18 cellular contexts compared by ENCODE assay signal in genomic region chr3:55647675-55648074, GRCh38.
A peak's percentile ranks its signal among the peaks of the same experiment; 100 is the strongest.
DNase-seq lines count a peak whose midpoint lies in the region; ATAC-seq, FAIRE-seq and TF ChIP-seq lines count a peak whose summit lies in the region.
"Had no signal": no experiment of that assay in that cellular context is flagged by ENCODE, and none has a peak within 500 bp of the region (broad histone marks: within the 10 kb centered on the region; RNA-seq: fewer than 3 reads in every experiment).

No MANE protein-coding gene starts in this region.

- DNase-seq in SK-N-SH (peak; percentile 14), keratinocyte (ENCODE audit: low read depth, low spot score) (no peak), trophoblast cell (no peak), mammary epithelial cell (no peak), DMS153 treated with DMSO at 0.1 percent for 48 hours (lab: John Stamatoyannopoulos, UW; ENCODE audit: unreplicated experiment) (no peak)
- DNase-seq: CD8-positive, alpha-beta T cell; DMS79; NCI-H1105 treated with DMSO at 0.1 percent for 48 hours; NCI-H187; NCI-H510A treated with DMSO at 0.1 percent for 48 hours had no signal

- no peak overlapping the region for H2AK5ac ChIP-seq in trophoblast cell (ENCODE audit: low read length)

- no peak overlapping the region for H2AFZ ChIP-seq in SK-N-SH (ENCODE audit: low read depth)
- H2AFZ ChIP-seq in keratinocyte (ENCODE audit: control insufficient read depth, low read length): peak overlapping the region; percentile 31
- no peak overlapping the region for H2AFZ ChIP-seq in trophoblast cell (ENCODE audit: insufficient read depth, low read length, poor library complexity)
- H2AFZ ChIP-seq in mammary epithelial cell (ENCODE audit: low read depth, low read length): no peak overlapping the region

- H3F3A ChIP-seq in SK-N-SH (replicated peaks; ENCODE audit: insufficient read depth): no peaks in the 10 kb centered on the region

- in situ Hi-C loops in mammary epithelial cell (cut with MboI; ENCODE audit: low sequenced_read_pairs in 2 of 2): no loop called here

- no peaks in the 10 kb centered on the region for H3K36me3 ChIP-seq in SK-N-SH (replicated peaks in 1 of 2; ENCODE audit: control insufficient read depth in 1 of 2, insufficient read depth in 2 of 2, low read length in 1 of 2)
- H3K36me3 ChIP-seq in keratinocyte (ENCODE audit: control insufficient read depth in 2 of 2, extremely low read depth in 1 of 2, insufficient read depth in 2 of 2, low read length in 2 of 2): no peaks in the 10 kb centered on the region
- H3K36me3 ChIP-seq in trophoblast cell (ENCODE audit: control insufficient read depth in 1 of 2, insufficient read depth in 2 of 2, low read length in 2 of 2): no peaks in the 10 kb centered on the region
- no peaks in the 10 kb centered on the region for H3K36me3 ChIP-seq in mammary epithelial cell (ENCODE audit: insufficient read depth, low read length)
- H3K36me3 ChIP-seq: BLaER1 had no signal

- no peaks in the 10 kb centered on the region for H3K9me1 ChIP-seq in keratinocyte (ENCODE audit: control insufficient read depth, extremely low read depth, insufficient read depth, low read length)

- no peak overlapping the region for H3K4ac ChIP-seq in trophoblast cell (ENCODE audit: low read depth, low read length)

- H3K4me3 ChIP-seq in SK-N-SH (ENCODE audit: low read depth in 2 of 2, low read length in 1 of 2) (no peak overlapping the region), keratinocyte (ENCODE audit: control insufficient read depth in 2 of 3, extremely low read depth in 1 of 3, insufficient read depth in 2 of 3, low read depth in 1 of 3, low read length in 3 of 3) (no peak overlapping the region), trophoblast cell (ENCODE audit: low read depth, low read length) (no peak overlapping the region), mammary epithelial cell (replicated peaks in 1 of 3; ENCODE audit: insufficient read depth in 1 of 3, low read depth in 2 of 3, low read length in 3 of 3) (no peak overlapping the region)
- H3K4me3 ChIP-seq: BLaER1 had no signal

- H3K27me3 ChIP-seq in SK-N-SH (ENCODE audit: insufficient read depth) (no peaks in the 10 kb centered on the region), keratinocyte (ENCODE audit: control insufficient read depth, extremely low read depth, insufficient read depth, low read length) (no peaks in the 10 kb centered on the region), trophoblast cell (ENCODE audit: insufficient read depth, low read length) (no peaks in the 10 kb centered on the region), mammary epithelial cell (ENCODE audit: insufficient read depth, low read length) (no peaks in the 10 kb centered on the region)
- H3K27me3 ChIP-seq: BLaER1 had no signal

- no peaks in the 10 kb centered on the region; a peak in 1 of 4 replicates for H3K4me1 ChIP-seq in SK-N-SH (ENCODE audit: control insufficient read depth in 1 of 2, insufficient read depth in 2 of 2, low read depth in 1 of 2, low read length in 1 of 2)
- H3K4me1 ChIP-seq in keratinocyte (ENCODE audit: control insufficient read depth, extremely low read depth, insufficient read depth, low read length): peaks cover 3% of the 10 kb centered on the region
- H3K4me1 ChIP-seq in trophoblast cell (ENCODE audit: control insufficient read depth in 1 of 2, insufficient read depth in 2 of 2, low read length in 2 of 2): no peaks in the 10 kb centered on the region
- no peaks in the 10 kb centered on the region for H3K4me1 ChIP-seq in mammary epithelial cell (ENCODE audit: insufficient read depth, low read length)
- H3K4me1 ChIP-seq: BLaER1 had no signal

- H4K20me1 ChIP-seq in SK-N-SH (ENCODE audit: insufficient read depth) (no peaks in the 10 kb centered on the region), keratinocyte (ENCODE audit: control insufficient read depth, extremely low read depth, insufficient read depth, low read length) (no peaks in the 10 kb centered on the region), mammary epithelial cell (ENCODE audit: insufficient read depth, low read length) (no peaks in the 10 kb centered on the region)
- H4K20me1 ChIP-seq: BLaER1 had no signal

- H3K14ac ChIP-seq in trophoblast cell (ENCODE audit: low read length): no peak overlapping the region

- no peaks in the 10 kb centered on the region for H3K9me2 ChIP-seq in SK-N-SH

- H2BK5ac ChIP-seq in trophoblast cell (ENCODE audit: low read depth, low read length, poor library complexity): no peak overlapping the region

- TF ChIP-seq EP300 in SK-N-SH (IDR thresholded peaks at IDR 0.05; ENCODE audit: borderline replicate concordance in 1 of 2, low read depth in 1 of 2, low read length in 1 of 2): no peak

- no peaks in the 10 kb centered on the region for H3K79me1 ChIP-seq in trophoblast cell (ENCODE audit: low read length)

- H3K27ac ChIP-seq in SK-N-SH (ENCODE audit: low read depth in 2 of 2, low read length in 1 of 2): no peak overlapping the region
- H3K27ac ChIP-seq in keratinocyte (ENCODE audit: control insufficient read depth, insufficient read depth, low read length): no peak overlapping the region
- no peak overlapping the region for H3K27ac ChIP-seq in trophoblast cell (ENCODE audit: low read depth, low read length)
- H3K27ac ChIP-seq in mammary epithelial cell (ENCODE audit: insufficient read depth, low read depth, low read length): no peak overlapping the region
- H3K27ac ChIP-seq: BLaER1, HL-60 had no signal

- 84% methylated on average over 8 of the region's 10 CpGs for WGBS in SK-N-SH (ENCODE audit: low lambda C conversion rate)
- WGBS in trophoblast cell (ENCODE audit: extremely low coverage, insufficient coverage, insufficient read length): no CpG with 5 or more reads among the region's 10 CpGs
- 50% methylated on average over 1 of the region's 10 CpGs for WGBS in mammary epithelial cell (ENCODE audit: low coverage, missing lambda C conversion rate)

- no peak overlapping the region for H4K8ac ChIP-seq in trophoblast cell (ENCODE audit: low read depth, low read length)

- POLR2A ChIA-PET in SK-N-SH (lab: Yijun Ruan, JAX): no interaction called here

- intact Hi-C loops in mammary epithelial cell (cut with micrococcal nuclease): no loop called here

- H3K18ac ChIP-seq in trophoblast cell (ENCODE audit: low read length): no peak overlapping the region

- no peaks in the 10 kb centered on the region for H3K79me2 ChIP-seq in SK-N-SH (ENCODE audit: insufficient read depth)
- H3K79me2 ChIP-seq in keratinocyte (ENCODE audit: control insufficient read depth, insufficient read depth, low read length): no peaks in the 10 kb centered on the region
- no peaks in the 10 kb centered on the region for H3K79me2 ChIP-seq in trophoblast cell (ENCODE audit: control insufficient read depth, insufficient read depth, low read length, poor library complexity)
- no peaks in the 10 kb centered on the region for H3K79me2 ChIP-seq in mammary epithelial cell (ENCODE audit: insufficient read depth, low read length)

- peak overlapping the region; percentile 2 for H4K91ac ChIP-seq in trophoblast cell (ENCODE audit: low read depth, low read length)

- H3K4me2 ChIP-seq in SK-N-SH: no peak overlapping the region
- peak overlapping the region; percentile 14 for H3K4me2 ChIP-seq in keratinocyte (ENCODE audit: control insufficient read depth, extremely low read depth, insufficient read depth, low read depth, low read length)
- H3K4me2 ChIP-seq in trophoblast cell (ENCODE audit: low read length): no peak overlapping the region
- H3K4me2 ChIP-seq in mammary epithelial cell (ENCODE audit: insufficient read depth, low read depth, low read length): no peak overlapping the region
- H3K4me2 ChIP-seq: BLaER1 had no signal

- no peak overlapping the region for H2BK120ac ChIP-seq in trophoblast cell (ENCODE audit: insufficient read depth, low read length, poor library complexity)

- FAIRE-seq in keratinocyte (lab: Jason Lieb, UNC): no peak
- FAIRE-seq: HTR-8/SVneo had no signal

- TF ChIP-seq CTCF in SK-N-SH (IDR thresholded peaks at IDR 0.05) (no peak), keratinocyte (optimal IDR thresholded peaks at IDR 0.05 in 1 of 3, IDR thresholded peaks at IDR 0.05 in 1 of 3, conservative IDR thresholded peaks at IDR 0.05 in 1 of 3; ENCODE audit: extremely low read depth in 1 of 3, insufficient read depth in 2 of 3, low read length in 3 of 3) (no peak), mammary epithelial cell (conservative IDR thresholded peaks at IDR 0.05 in 1 of 2, IDR thresholded peaks at IDR 0.05 in 1 of 2; ENCODE audit: extremely low read depth in 1 of 2, insufficient read depth in 1 of 2, low read depth in 1 of 2, low read length in 2 of 2) (no peak)

- H3K9me3 ChIP-seq in SK-N-SH (no peaks in the 10 kb centered on the region), keratinocyte (ENCODE audit: control insufficient read depth, low read depth, low read length) (no peaks in the 10 kb centered on the region), trophoblast cell (ENCODE audit: insufficient read depth, low read depth, low read length) (no peaks in the 10 kb centered on the region), mammary epithelial cell (replicated peaks; ENCODE audit: insufficient read depth, low read length) (no peaks in the 10 kb centered on the region)
- H3K9me3 ChIP-seq: BLaER1 had no signal

- no peak overlapping the region for H3K23ac ChIP-seq in trophoblast cell (ENCODE audit: low read length)

- no peak overlapping the region for H4K12ac ChIP-seq in trophoblast cell (ENCODE audit: low read depth, low read length)

- dilution Hi-C loops in keratinocyte (cut with MboI; ENCODE audit: extremely low pct_ligation_motif_present, low sequenced_read_pairs) (no loop called here), mammary epithelial cell (cut with HindIII; ENCODE audit: low sequenced_read_pairs) (no loop called here)

- no peak for TF ChIP-seq RAD21 in SK-N-SH (IDR thresholded peaks at IDR 0.05; ENCODE audit: low read length)

- H2BK12ac ChIP-seq in trophoblast cell (ENCODE audit: low read length): no peak overlapping the region

- ATAC-seq in SK-N-SH treated with all-trans-retinoic acid at 6 μM for 48 hours: no peak
- no peak for ATAC-seq in HG02610 (IDR thresholded peaks at IDR 0.05; ENCODE audit: unreplicated experiment)
- no peak for ATAC-seq in HG02973 (IDR thresholded peaks at IDR 0.05; ENCODE audit: unreplicated experiment)
- ATAC-seq: CD8-positive, alpha-beta T cell; HCT116; Panc1 had no signal

- BruUV-seq in mammary epithelial cell (replicated peaks; lab: Mats Ljungman, UMichigan): no TSS peak

- H3K9ac ChIP-seq in SK-N-SH (no peak overlapping the region), keratinocyte (ENCODE audit: control insufficient read depth, extremely low read depth, insufficient read depth, low read length) (no peak overlapping the region), trophoblast cell (ENCODE audit: low read length) (no peak overlapping the region), mammary epithelial cell (ENCODE audit: insufficient read depth, low read length) (no peak overlapping the region)
- H3K9ac ChIP-seq: BLaER1 had no signal

- CTCF ChIA-PET in SK-N-SH (lab: Yijun Ruan, JAX) (no interaction called here), mammary epithelial cell (lab: Charles Lee; ENCODE audit: low non-redundant PET) (no interaction called here)

TF ChIP-seq in SK-N-SH, 30 proteins besides CTCF, POLR2A, EP300 and RAD21:
- TF ChIP-seq TAF1 (IDR thresholded peaks at IDR 0.05; ENCODE audit: borderline replicate concordance, low read depth, low read length): no peak
TF ChIP-seq in SK-N-SH: peak in this region for 0.

TF ChIP-seq in SK-N-SH treated with all-trans-retinoic acid at 6 μM for 48 hours, 23 proteins besides CTCF, POLR2A, EP300 and RAD21 (continues in another document):
- TF ChIP-seq RARB (CRISPR knock-in tag; IDR thresholded peaks at IDR 0.05) (no peak), GLIS3 (CRISPR knock-in tag; IDR thresholded peaks at IDR 0.05) (no peak)
